8 cellular contexts compared by ENCODE assay signal in the genomic region with DNA sequence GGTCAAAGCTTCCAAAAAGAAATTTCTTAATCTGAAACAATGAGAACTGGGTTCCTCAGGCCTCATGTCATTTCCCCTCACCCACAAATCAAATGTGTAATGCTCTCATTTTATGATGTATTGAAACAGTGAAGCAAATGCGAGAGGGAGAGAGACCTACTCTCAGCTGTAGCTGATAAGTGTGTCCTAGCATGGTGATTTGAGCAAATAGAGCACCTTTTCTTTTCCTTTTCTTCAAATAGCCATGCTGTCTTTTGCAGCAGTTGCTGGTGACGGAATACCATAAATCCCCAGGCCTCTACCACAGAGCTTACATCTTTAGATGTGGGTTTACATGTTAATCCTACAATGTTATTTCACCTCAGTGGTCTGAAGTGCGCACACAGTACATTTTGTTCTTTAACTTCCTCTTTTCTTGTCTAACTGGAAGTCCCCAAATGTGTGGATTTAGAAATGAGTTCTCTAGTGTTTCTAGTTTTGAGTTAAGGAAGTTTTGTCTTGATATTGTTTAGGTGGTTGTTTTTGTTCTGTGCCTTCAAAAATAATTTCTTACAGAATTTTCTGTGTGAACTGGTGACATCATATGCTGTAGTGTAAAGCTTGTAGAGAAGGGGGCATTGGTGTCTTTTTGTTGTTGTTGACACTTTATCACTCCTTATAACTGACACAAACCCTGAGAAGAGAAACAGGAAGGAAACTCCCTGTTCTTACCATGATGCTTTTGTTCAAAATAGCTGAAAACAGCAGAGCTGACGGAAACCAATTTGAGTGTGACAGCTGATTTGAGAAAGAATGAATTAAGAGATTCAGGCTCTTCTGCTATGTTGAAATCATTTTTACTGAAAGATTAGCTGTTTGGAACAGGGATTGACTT. TPM values are rescaled to one million over a fixed set of nuclear protein-coding genes. Genes with fewer than 3 reads are reported as not detected.
A peak's percentile ranks its signal among the peaks of the same experiment; 100 is the strongest.
DNase-seq lines count a peak whose midpoint lies in the region; ATAC-seq and TF ChIP-seq lines count a peak whose summit lies in the region.

No MANE protein-coding gene starts in this region.

- H3K9me3 ChIP-seq in body of pancreas (no peaks in the 10 kb centered on the region), BE2C (no peaks in the 10 kb centered on the region)

- ATAC-seq in GM18858 (IDR thresholded peaks at IDR 0.05; ENCODE audit: unreplicated experiment) (peak; percentile 69), HG02852 (IDR thresholded peaks at IDR 0.05; ENCODE audit: unreplicated experiment) (peak; percentile 74), body of pancreas (no peak), naive B cell (ENCODE audit: low read depth in 2 of 2) (peak; percentile 75 to 77)

- TF ChIP-seq CTCF in body of pancreas (IDR thresholded peaks at IDR 0.05), result no peak
- no peak for TF ChIP-seq CTCF in BE2C (IDR thresholded peaks at IDR 0.05; ENCODE audit: low read depth, low read length)

- H3K4me3 ChIP-seq in body of pancreas (no peak overlapping the region), BE2C (ENCODE audit: low read depth, low read length) (no peak overlapping the region)

- intact Hi-C loops in body of pancreas (cut with DNase I), result no loop called here

- no peaks in the 10 kb centered on the region for H3K36me3 ChIP-seq in body of pancreas (replicated peaks in 1 of 2; ENCODE audit: insufficient read depth in 1 of 2, low read depth in 2 of 2)
- H3K36me3 ChIP-seq in BE2C, result no peaks in the 10 kb centered on the region

- H3K9me3 Mint-ChIP-seq in naive B cell, result peaks cover 0 to 3% (median 0%) of the 10 kb centered on the region in 7 donors

- H3K27ac Mint-ChIP-seq in naive B cell, result peak overlapping the region; percentile 97 to 100 (median 99)

- DNase-seq in RPMI8226, result peak; percentile 83
- peak in 1 of 4 donors; percentile 51 for DNase-seq in body of pancreas
- DNase-seq in naive B cell, result peak; percentile 91
- no peak for DNase-seq in NCI-H446 treated with DMSO at 0.1 percent for 48 hours (lab: John Stamatoyannopoulos, UW)
- DNase-seq in BE2C, result no peak
- DNase-seq in NCI-H774 (lab: John Stamatoyannopoulos, UW), result no peak

- H3K4me1 ChIP-seq in body of pancreas, result peaks cover 95% of the 10 kb centered on the region
- 0 out of 2 replicates have a peak, but pooled peaks cover 6% of the 10 kb centered on the region for H3K4me1 ChIP-seq in BE2C

- 37 to 47% methylated on average over 4 of the region's 4 CpGs for WGBS in body of pancreas, 2 donors

- H3K4me1 Mint-ChIP-seq in naive B cell, result peaks cover 63 to 93% (median 80%) of the 10 kb centered on the region in 3 donors

- H3K27ac ChIP-seq in body of pancreas, result peak overlapping the region; percentile 18 to 86 (median 80)

- H3K27me3 Mint-ChIP-seq in naive B cell, result no peaks in the 10 kb centered on the region

- H3K36me3 Mint-ChIP-seq in naive B cell, result peaks cover 28 to 32% of the 10 kb centered on the region in 2 donors

- peak in 1 of 3 donors; percentile 5 for TF ChIP-seq POLR2A in body of pancreas (IDR thresholded peaks at IDR 0.05)

- peak overlapping the region; percentile 74 to 91 (median 84) for H3K4me3 Mint-ChIP-seq in naive B cell

- H3K27me3 ChIP-seq in body of pancreas, result no peaks in the 10 kb centered on the region
- H3K27me3 ChIP-seq in BE2C, result no peaks in the 10 kb centered on the region

RNA-seq across cellular contexts. Expression of gene SMAP2, which starts 12.1 kb away (rescaled TPM):
- 10 to 100 TPM; 21.4 to 24.6 TPM for total RNA-seq in body of pancreas
- polyA plus RNA-seq in naive B cell (ENCODE audit: low read depth in 6 of 6), result 100 to 1,000 TPM; 480 to 946 (median 649) TPM
- polyA plus RNA-seq in BE2C (2012; ENCODE audit: insufficient read depth, insufficient read length, low read depth), result 14.0 TPM

Comparison
In these comparisons a context has a peak if more than half of its experiments do, and no peak if none do; other contexts are left out.
1. DNase-seq: peak in RPMI8226 (single experiment) and naive B cell (single experiment); none in NCI-H446 treated with DMSO at 0.1 percent for 48 hours (single experiment), BE2C (single experiment) and NCI-H774 (single experiment).